Comparison of ENCODE assay signal across 9 cellular contexts in genomic region chr20:62953167-62953838, GRCh38. TPM values are rescaled to one million over a fixed set of nuclear protein-coding genes. Genes with fewer than 3 reads are reported as not detected.
DNase-seq lines count a peak whose midpoint lies in the region; ATAC-seq and TF ChIP-seq lines count a peak whose summit lies in the region.
"Had no signal": no experiment of that assay in that cellular context is flagged by ENCODE, and none has a peak within 500 bp of the region (broad histone marks: within the 10 kb centered on the region; RNA-seq: fewer than 3 reads in every experiment).

No MANE protein-coding gene starts in this region.

- peak overlapping the region; percentile 89 for H3K27ac Mint-ChIP-seq in activated CD4-positive, alpha-beta T cell treated with anti-CD3 and anti-CD28 coated beads, Interleukin-2, amount 10 ng/mL, durations not matched to agents 24 days and 14 days
- H3K27ac Mint-ChIP-seq in activated naive CD8-positive, alpha-beta T cell treated with anti-CD3 and anti-CD28 coated beads, Interleukin-2, amount 10 ng/mL, durations not matched to agents 7 days and 5 days: peak overlapping the region; percentile 93

- H3K27ac ChIP-seq in left lung: peak overlapping the region; percentile 76 to 86
- peak overlapping the region; percentile 86 to 98 for H3K27ac ChIP-seq in tibial artery
- H3K27ac ChIP-seq: C4-2B had no signal

- intact Hi-C loops in activated CD4-positive, alpha-beta T cell treated with anti-CD3 and anti-CD28 coated beads, Interleukin-2, amount 10 ng/mL, durations not matched to agents 24 days and 14 days (cut with micrococcal nuclease): loop anchor here (2.0 kb wide), 1 partner anchor 15 kb away; the partner anchor contains the start of gene GID8
- intact Hi-C loops in left lung (cut with DNase I): no loop called here
- intact Hi-C loops in tibial artery (cut with DNase I; ENCODE audit: low total_unique reads): no loop called here

- H3K27me3 ChIP-seq in left lung (no peaks in the 10 kb centered on the region), tibial artery (no peaks in the 10 kb centered on the region)

- peak overlapping the region; percentile 82 for H3K4me3 Mint-ChIP-seq in activated CD4-positive, alpha-beta T cell treated with anti-CD3 and anti-CD28 coated beads, Interleukin-2, amount 10 ng/mL, durations not matched to agents 24 days and 14 days
- H3K4me3 Mint-ChIP-seq in activated naive CD8-positive, alpha-beta T cell treated with anti-CD3 and anti-CD28 coated beads, Interleukin-2, amount 10 ng/mL, durations not matched to agents 7 days and 5 days: peak overlapping the region; percentile 85

- POLR2A ChIA-PET in activated naive CD8-positive, alpha-beta T cell treated with anti-CD3 and anti-CD28 coated beads, Interleukin-2, amount 10 ng/mL, durations not matched to agents 7 days and 5 days (lab: Charles Lee): interaction anchor here (0.7 to 3.8 kb wide), 12 partner anchors 16 to 64 kb away, joined by 3 to 34 read pairs (median 6); partner anchors contain the start of genes DIDO1 and GID8

- no peak for ATAC-seq in activated naive CD8-positive, alpha-beta T cell treated with anti-CD3 and anti-CD28 coated beads, Interleukin-2, amount 10 ng/mL, durations not matched to agents 7 days and 5 days (ENCODE audit: low read depth)
- peak; percentile 1 for ATAC-seq in left lung
- no peak for ATAC-seq in HG03354 (IDR thresholded peaks at IDR 0.05; ENCODE audit: poor library complexity, severe bottlenecking, unreplicated experiment)

- H3K9me3 ChIP-seq in left lung (no peaks in the 10 kb centered on the region), tibial artery (no peaks in the 10 kb centered on the region)

- peaks cover 24% of the 10 kb centered on the region for H3K36me3 Mint-ChIP-seq in activated CD4-positive, alpha-beta T cell treated with anti-CD3 and anti-CD28 coated beads, Interleukin-2, amount 10 ng/mL, durations not matched to agents 24 days and 14 days (ENCODE audit: low read depth)
- peaks cover 28% of the 10 kb centered on the region for H3K36me3 Mint-ChIP-seq in activated naive CD8-positive, alpha-beta T cell treated with anti-CD3 and anti-CD28 coated beads, Interleukin-2, amount 10 ng/mL, durations not matched to agents 7 days and 5 days

- peaks cover 18% of the 10 kb centered on the region for H3K4me1 Mint-ChIP-seq in activated CD4-positive, alpha-beta T cell treated with anti-CD3 and anti-CD28 coated beads, Interleukin-2, amount 10 ng/mL, durations not matched to agents 24 days and 14 days
- H3K4me1 Mint-ChIP-seq in activated naive CD8-positive, alpha-beta T cell treated with anti-CD3 and anti-CD28 coated beads, Interleukin-2, amount 10 ng/mL, durations not matched to agents 7 days and 5 days: peaks cover 14% of the 10 kb centered on the region

- peaks cover 0 to 38% of the 10 kb centered on the region in 2 donors for H3K36me3 ChIP-seq in left lung
- H3K36me3 ChIP-seq in tibial artery: peaks cover 7 to 27% (median 22%) of the 10 kb centered on the region in 3 donors

- no peaks in the 10 kb centered on the region for H3K27me3 Mint-ChIP-seq in activated CD4-positive, alpha-beta T cell treated with anti-CD3 and anti-CD28 coated beads, Interleukin-2, amount 10 ng/mL, durations not matched to agents 24 days and 14 days
- H3K27me3 Mint-ChIP-seq in activated naive CD8-positive, alpha-beta T cell treated with anti-CD3 and anti-CD28 coated beads, Interleukin-2, amount 10 ng/mL, durations not matched to agents 7 days and 5 days: no peaks in the 10 kb centered on the region

- H3K4me1 ChIP-seq in left lung: peaks cover 17 to 38% of the 10 kb centered on the region in 2 donors
- H3K4me1 ChIP-seq in tibial artery: peaks cover 0 to 33% (median 26%) of the 10 kb centered on the region in 4 donors

- H3K9me3 Mint-ChIP-seq in activated CD4-positive, alpha-beta T cell treated with anti-CD3 and anti-CD28 coated beads, Interleukin-2, amount 10 ng/mL, durations not matched to agents 24 days and 14 days: no peaks in the 10 kb centered on the region
- H3K9me3 Mint-ChIP-seq in activated naive CD8-positive, alpha-beta T cell treated with anti-CD3 and anti-CD28 coated beads, Interleukin-2, amount 10 ng/mL, durations not matched to agents 7 days and 5 days: peaks cover 1% of the 10 kb centered on the region

- peak overlapping the region; percentile 16 to 47 for H3K4me3 ChIP-seq in left lung
- peak overlapping the region; percentile 34 to 51 for H3K4me3 ChIP-seq in tibial artery

- DNase-seq in activated CD4-positive, alpha-beta T cell treated with anti-CD3 and anti-CD28 coated beads, Interleukin-2, amount 10 ng/mL, durations not matched to agents 24 days and 14 days: no peak
- no peak for DNase-seq in activated CD4-positive, alpha-beta T cell treated with anti-CD3 and anti-CD28 coated beads for 1 hour
- peak; percentile 54 for DNase-seq in activated naive CD8-positive, alpha-beta T cell treated with anti-CD3 and anti-CD28 coated beads, Interleukin-2, amount 10 ng/mL, durations not matched to agents 7 days and 5 days
- DNase-seq in left lung (peak in 1 of 2 donors; percentile 71), tibial artery (no peak), NCI-H1436 treated with DMSO at 0.1 percent for 48 hours (lab: John Stamatoyannopoulos, UW) (no peak)
- DNase-seq in effector CD4-positive, alpha-beta T cell: no peak

- TF ChIP-seq CTCF in left lung (IDR thresholded peaks at IDR 0.05) (no peak), tibial artery (IDR thresholded peaks at IDR 0.05) (no peak)

RNA-seq across cellular contexts. Expression of gene SLC17A9, which starts 0.8 kb away (rescaled TPM):
- total RNA-seq in activated CD4-positive, alpha-beta T cell treated with anti-CD3 and anti-CD28 coated beads, Interleukin-2, amount 10 ng/mL, durations not matched to agents 24 days and 14 days: 13.0 and 14.0 TPM in 2 replicates
- total RNA-seq in activated naive CD8-positive, alpha-beta T cell treated with anti-CD3 and anti-CD28 coated beads, Interleukin-2, amount 10 ng/mL, durations not matched to agents 7 days and 5 days: 10 to 100 TPM; 40.9 to 43.5 TPM
- 10 to 100 TPM; 16.1 to 18.1 TPM for total RNA-seq in left lung

RNA-seq across cellular contexts. Expression of gene GID8, which starts 15.4 kb away (rescaled TPM):
- total RNA-seq in activated CD4-positive, alpha-beta T cell treated with anti-CD3 and anti-CD28 coated beads, Interleukin-2, amount 10 ng/mL, durations not matched to agents 24 days and 14 days: 50.0 and 58.0 TPM in 2 replicates
- total RNA-seq in activated naive CD8-positive, alpha-beta T cell treated with anti-CD3 and anti-CD28 coated beads, Interleukin-2, amount 10 ng/mL, durations not matched to agents 7 days and 5 days: 10 to 100 TPM; 42.1 to 43.0 TPM
- 10 to 100 TPM; 24.5 to 25.4 TPM for total RNA-seq in left lung

RNA-seq across cellular contexts. Expression of gene DIDO1, which starts 27.0 kb away (rescaled TPM):
- total RNA-seq in activated CD4-positive, alpha-beta T cell treated with anti-CD3 and anti-CD28 coated beads, Interleukin-2, amount 10 ng/mL, durations not matched to agents 24 days and 14 days: 58.5 and 61.2 TPM in 2 replicates
- 100 to 1,000 TPM; 100 to 104 TPM for total RNA-seq in activated naive CD8-positive, alpha-beta T cell treated with anti-CD3 and anti-CD28 coated beads, Interleukin-2, amount 10 ng/mL, durations not matched to agents 7 days and 5 days
- 10 to 100 TPM; 38.1 to 45.7 TPM for total RNA-seq in left lung

RNA-seq across cellular contexts. Expression of gene BHLHE23, which starts 53.5 kb away (rescaled TPM):
- total RNA-seq in activated CD4-positive, alpha-beta T cell treated with anti-CD3 and anti-CD28 coated beads, Interleukin-2, amount 10 ng/mL, durations not matched to agents 24 days and 14 days: not detected in 2 replicates
- not detected for total RNA-seq in activated naive CD8-positive, alpha-beta T cell treated with anti-CD3 and anti-CD28 coated beads, Interleukin-2, amount 10 ng/mL, durations not matched to agents 7 days and 5 days
- not detected for total RNA-seq in left lung
